In the genomic region with DNA sequence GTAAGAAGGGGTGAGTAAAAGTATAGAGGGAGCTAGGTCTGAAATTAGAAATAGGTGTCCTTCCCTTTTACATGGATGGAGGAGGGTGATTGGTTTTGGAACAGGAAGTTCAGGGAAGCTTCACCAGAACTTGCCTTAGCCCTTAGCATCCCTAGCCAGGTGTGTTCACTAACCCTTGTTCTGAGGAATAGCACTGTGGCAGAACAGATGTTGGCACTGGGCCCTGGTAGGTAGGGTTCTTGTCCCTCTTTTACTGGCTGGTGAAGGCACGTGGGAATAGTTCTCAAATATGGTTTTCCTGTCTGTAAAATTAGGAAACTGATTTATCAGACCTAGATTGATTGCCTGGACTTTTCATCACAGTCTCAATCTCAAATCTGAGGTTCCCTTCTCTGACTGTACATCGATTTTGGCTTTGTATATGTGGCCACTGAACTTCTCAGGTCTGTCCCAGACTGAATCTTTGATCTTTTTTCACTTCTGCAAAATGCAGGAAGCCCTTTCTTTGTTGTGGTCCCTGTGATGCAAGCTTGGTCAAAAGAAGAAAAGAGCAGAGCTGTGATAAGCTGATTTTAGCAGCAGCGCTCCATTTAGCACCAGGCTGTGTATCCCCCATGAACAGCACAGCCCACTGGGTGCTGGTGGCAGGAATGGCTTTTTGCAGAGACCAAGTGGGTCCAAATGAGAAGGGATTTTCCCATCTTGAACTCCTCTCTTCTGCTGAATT, we compare ENCODE assay signal across 12 cellular contexts.
DNase-seq lines count a peak whose midpoint lies in the region; ATAC-seq and TF ChIP-seq lines count a peak whose summit lies in the region.
"Had no signal": no experiment of that assay in that cellular context is flagged by ENCODE, and none has a peak within 500 bp of the region (broad histone marks: within the 10 kb centered on the region; RNA-seq: fewer than 3 reads in every experiment).

No MANE protein-coding gene starts in this region.

- peak; percentile 35 to 66 for DNase-seq in AML-193 (lab: John Stamatoyannopoulos, UW)
- DNase-seq in NOMO-1 (lab: John Stamatoyannopoulos, UW; ENCODE audit: unreplicated experiment in 2 of 2) = peak; percentile 55 to 89
- no peak for DNase-seq in esophagus muscularis mucosa (ENCODE audit: extremely low spot score)
- DNase-seq in CD8-positive, alpha-beta T cell = no peak
- no peak for DNase-seq in natural killer cell
- DNase-seq in LoVo (ENCODE audit: low spot score) = no peak
- DNase-seq: central memory CD4-positive, alpha-beta T cell; stimulated activated CD4-positive, alpha-beta T cell treated with anti-CD3 and anti-CD28 coated beads, Interleukin-4, amount 100 ng/mL, for 1 hour had no signal

- no peaks in the 10 kb centered on the region for H3K4me1 ChIP-seq in esophagus muscularis mucosa
- no peaks in the 10 kb centered on the region for H3K4me1 ChIP-seq in CD8-positive, alpha-beta T cell (ENCODE audit: insufficient read depth, low read length)

- H3K36me3 Mint-ChIP-seq in CD8-positive, alpha-beta T cell = no peaks in the 10 kb centered on the region
- H3K36me3 Mint-ChIP-seq in natural killer cell = no peaks in the 10 kb centered on the region
- H3K36me3 Mint-ChIP-seq: CD4-positive, CD25-positive, alpha-beta regulatory T cell had no signal

- H3K4me3 ChIP-seq in esophagus muscularis mucosa = no peak overlapping the region
- no peak overlapping the region for H3K4me3 ChIP-seq in CD8-positive, alpha-beta T cell (ENCODE audit: low read depth, low read length)

- H3K9me3 ChIP-seq in esophagus muscularis mucosa = no peaks in the 10 kb centered on the region
- no peaks in the 10 kb centered on the region for H3K9me3 ChIP-seq in CD8-positive, alpha-beta T cell (ENCODE audit: low read length)

- H3K4me3 Mint-ChIP-seq in CD8-positive, alpha-beta T cell = no peak overlapping the region
- no peak overlapping the region for H3K4me3 Mint-ChIP-seq in natural killer cell
- H3K4me3 Mint-ChIP-seq: CD4-positive, CD25-positive, alpha-beta regulatory T cell; T-helper 2 cell treated with Interferon-gamma antibody and Interleukin-4, amounts not matched to agents 5 μg/mL and 100 μg/mL, for 36 hours had no signal

- no peaks in the 10 kb centered on the region for H3K9me3 Mint-ChIP-seq in CD8-positive, alpha-beta T cell
- H3K9me3 Mint-ChIP-seq in natural killer cell = peaks cover 0 to 2% of the 10 kb centered on the region in 2 donors
- H3K9me3 Mint-ChIP-seq: T-helper 2 cell treated with Interferon-gamma antibody and Interleukin-4, amounts not matched to agents 5 μg/mL and 100 μg/mL, for 36 hours had no signal

- no peak for TF ChIP-seq EP300 in esophagus muscularis mucosa (IDR thresholded peaks at IDR 0.05)

- intact Hi-C loops in esophagus muscularis mucosa (cut with DNase I) = no loop called here
- intact Hi-C loops in CD8-positive, alpha-beta T cell (cut with DNase I, micrococcal nuclease) = no loop called here
- intact Hi-C loops in natural killer cell (cut with micrococcal nuclease) = no loop called here

- TF ChIP-seq CTCF in esophagus muscularis mucosa (IDR thresholded peaks at IDR 0.05) (no peak), natural killer cell (IDR thresholded peaks at IDR 0.05) (no peak)
- TF ChIP-seq CTCF in CD8-positive, alpha-beta T cell (IDR thresholded peaks at IDR 0.05) = no peak

- no peaks in the 10 kb centered on the region for H3K27me3 Mint-ChIP-seq in CD8-positive, alpha-beta T cell (ENCODE audit: low read depth)
- peaks cover 0 to 5% of the 10 kb centered on the region in 2 donors for H3K27me3 Mint-ChIP-seq in natural killer cell (ENCODE audit: low read depth in 2 of 2)
- H3K27me3 Mint-ChIP-seq: CD4-positive, CD25-positive, alpha-beta regulatory T cell had no signal

- peaks cover 10% of the 10 kb centered on the region for H3K4me1 Mint-ChIP-seq in CD8-positive, alpha-beta T cell (ENCODE audit: low read depth)
- no peaks in the 10 kb centered on the region for H3K4me1 Mint-ChIP-seq in natural killer cell

- no peaks in the 10 kb centered on the region for H3K27me3 ChIP-seq in esophagus muscularis mucosa
- no peaks in the 10 kb centered on the region for H3K27me3 ChIP-seq in CD8-positive, alpha-beta T cell (ENCODE audit: insufficient read depth, low read length)

- TF ChIP-seq POLR2A in esophagus muscularis mucosa (IDR thresholded peaks at IDR 0.05; ENCODE audit: low read depth) = no peak

- 74% methylated on average over 3 of the region's 3 CpGs for WGBS in esophagus muscularis mucosa

- CTCF ChIA-PET in CD8-positive, alpha-beta T cell (lab: Charles Lee) = no interaction called here

- H3K36me3 ChIP-seq in esophagus muscularis mucosa = no peaks in the 10 kb centered on the region
- H3K36me3 ChIP-seq in CD8-positive, alpha-beta T cell (ENCODE audit: insufficient read depth, low read length) = no peaks in the 10 kb centered on the region

- no peak overlapping the region for H3K27ac Mint-ChIP-seq in CD8-positive, alpha-beta T cell
- no peak overlapping the region for H3K27ac Mint-ChIP-seq in natural killer cell
- H3K27ac Mint-ChIP-seq: CD4-positive, CD25-positive, alpha-beta regulatory T cell; T-helper 2 cell treated with Interferon-gamma antibody and Interleukin-4, amounts not matched to agents 5 μg/mL and 100 μg/mL, for 36 hours had no signal

- POLR2A ChIA-PET in CD8-positive, alpha-beta T cell (lab: Charles Lee) = no interaction called here

- ATAC-seq in GM19025 (IDR thresholded peaks at IDR 0.05; ENCODE audit: low read depth, unreplicated experiment) (peak; percentile 83), HG02938 (IDR thresholded peaks at IDR 0.05; ENCODE audit: unreplicated experiment) (peak; percentile 92), natural killer cell (no peak)
- no peak for ATAC-seq in CD8-positive, alpha-beta T cell

- no peak overlapping the region for H3K27ac ChIP-seq in esophagus muscularis mucosa (replicated peaks in 1 of 4)
- H3K27ac ChIP-seq in CD8-positive, alpha-beta T cell (ENCODE audit: low read depth, low read length) = no peak overlapping the region

Comparison
In these comparisons a context has a peak if more than half of its experiments do, and no peak if none do; other contexts are left out.
1. DNase-seq: peak in AML-193 (2 of 2) and NOMO-1 (2 of 2); none in esophagus muscularis mucosa (single experiment), CD8-positive, alpha-beta T cell (0 of 7), natural killer cell (single experiment) and LoVo (single experiment).
2. ATAC-seq: peak in GM19025 (single experiment) and HG02938 (single experiment); none in CD8-positive, alpha-beta T cell (single experiment) and natural killer cell (0 of 3).